In genomic region chr12:132761911-132762583, GRCh38 we compare ENCODE assay signal across 8 cellular contexts. TPM values are rescaled to one million over a fixed set of nuclear protein-coding genes. Genes with fewer than 3 reads are reported as not detected.
DNase-seq lines count a peak whose midpoint lies in the region; ATAC-seq, FAIRE-seq and TF ChIP-seq lines count a peak whose summit lies in the region.

No MANE protein-coding gene starts in this region.

- no peaks in the 10 kb centered on the region for H3K9me3 Mint-ChIP-seq in T-helper 1 cell treated with Interleukin-12 subunit alpha and Interleukin-12 subunit beta and Interleukin-4 antibody, amounts not matched to agents 30 μg/mL and 1 μg/mL, for 36 hours

- H3K27me3 Mint-ChIP-seq in T-helper 1 cell treated with Interleukin-12 subunit alpha and Interleukin-12 subunit beta and Interleukin-4 antibody, amounts not matched to agents 30 μg/mL and 1 μg/mL, for 36 hours (ENCODE audit: low read depth): no peaks in the 10 kb centered on the region

- peak overlapping the region; percentile 72 for H3K4me3 Mint-ChIP-seq in T-helper 1 cell treated with Interleukin-12 subunit alpha and Interleukin-12 subunit beta and Interleukin-4 antibody, amounts not matched to agents 30 μg/mL and 1 μg/mL, for 36 hours

- peak; percentile 68 for ATAC-seq in HG02571 (IDR thresholded peaks at IDR 0.05; ENCODE audit: unreplicated experiment)

- H3K4me1 Mint-ChIP-seq in T-helper 1 cell treated with Interleukin-12 subunit alpha and Interleukin-12 subunit beta and Interleukin-4 antibody, amounts not matched to agents 30 μg/mL and 1 μg/mL, for 36 hours (ENCODE audit: low read depth): peaks cover 14% of the 10 kb centered on the region

- H3K27ac Mint-ChIP-seq in T-helper 1 cell treated with Interleukin-12 subunit alpha and Interleukin-12 subunit beta and Interleukin-4 antibody, amounts not matched to agents 30 μg/mL and 1 μg/mL, for 36 hours: peak overlapping the region; percentile 63

- H3K36me3 Mint-ChIP-seq in T-helper 1 cell treated with Interleukin-12 subunit alpha and Interleukin-12 subunit beta and Interleukin-4 antibody, amounts not matched to agents 30 μg/mL and 1 μg/mL, for 36 hours (ENCODE audit: low read depth): peaks cover 11% of the 10 kb centered on the region

- peak; percentile 18 for TF ChIP-seq CTCF in GM12865 (IDR thresholded peaks at IDR 0.05; ENCODE audit: insufficient read depth, low read depth, low read length, missing control alignments)
- TF ChIP-seq CTCF in right atrium auricular region (IDR thresholded peaks at IDR 0.05): peak in 1 of 2 donors; percentile 42

- peaks cover 0 to 39% of the 10 kb centered on the region in 2 donors for H3K4me1 ChIP-seq in right atrium auricular region

- peak overlapping the region; percentile 93 to 94 for H3K27ac ChIP-seq in right atrium auricular region

- FAIRE-seq in urothelium cell line (lab: Jason Lieb, UNC): no peak

- H3K27me3 ChIP-seq in right atrium auricular region: no peaks in the 10 kb centered on the region

- no peaks in the 10 kb centered on the region for H3K36me3 ChIP-seq in right atrium auricular region

- DNase-seq in GM12865 (ENCODE audit: low read depth) (peak; percentile 95), NCI-H1092 treated with DMSO at 0.1 percent for 48 hours (lab: John Stamatoyannopoulos, UW) (peak; percentile 73), amygdala (lab: John Stamatoyannopoulos, UW) (peak in 52 of 56 donors; percentile 14 to 84 (median 62)), right atrium auricular region (ENCODE audit: low spot score) (no peak), pulmonary artery endothelial cell (ENCODE audit: low read depth, low spot score) (peak; percentile 57), urothelium cell line (ENCODE audit: low spot score) (peak; percentile 97)

- H3K4me3 ChIP-seq in GM12865 (ENCODE audit: low read depth, low read length) (peak overlapping the region; percentile 76), right atrium auricular region (peak overlapping the region; percentile 52 to 67)

- H3K9me3 ChIP-seq in right atrium auricular region: no peaks in the 10 kb centered on the region

RNA-seq across cellular contexts. Expression of gene ANKLE2, which starts 0.4 kb away (rescaled TPM):
- total RNA-seq in right atrium auricular region (10 to 100 TPM; 23.8 to 24.2 TPM), pulmonary artery endothelial cell (45.3 and 78.0 TPM in 2 replicates)

RNA-seq across cellular contexts. Expression of gene PGAM5, which starts 51.4 kb away (rescaled TPM):
- 10 to 100 TPM; 12.8 to 20.0 TPM for total RNA-seq in right atrium auricular region
- total RNA-seq in pulmonary artery endothelial cell: 89.2 and 100 TPM in 2 replicates
